11 cellular contexts compared by ENCODE assay signal in the genomic region with DNA sequence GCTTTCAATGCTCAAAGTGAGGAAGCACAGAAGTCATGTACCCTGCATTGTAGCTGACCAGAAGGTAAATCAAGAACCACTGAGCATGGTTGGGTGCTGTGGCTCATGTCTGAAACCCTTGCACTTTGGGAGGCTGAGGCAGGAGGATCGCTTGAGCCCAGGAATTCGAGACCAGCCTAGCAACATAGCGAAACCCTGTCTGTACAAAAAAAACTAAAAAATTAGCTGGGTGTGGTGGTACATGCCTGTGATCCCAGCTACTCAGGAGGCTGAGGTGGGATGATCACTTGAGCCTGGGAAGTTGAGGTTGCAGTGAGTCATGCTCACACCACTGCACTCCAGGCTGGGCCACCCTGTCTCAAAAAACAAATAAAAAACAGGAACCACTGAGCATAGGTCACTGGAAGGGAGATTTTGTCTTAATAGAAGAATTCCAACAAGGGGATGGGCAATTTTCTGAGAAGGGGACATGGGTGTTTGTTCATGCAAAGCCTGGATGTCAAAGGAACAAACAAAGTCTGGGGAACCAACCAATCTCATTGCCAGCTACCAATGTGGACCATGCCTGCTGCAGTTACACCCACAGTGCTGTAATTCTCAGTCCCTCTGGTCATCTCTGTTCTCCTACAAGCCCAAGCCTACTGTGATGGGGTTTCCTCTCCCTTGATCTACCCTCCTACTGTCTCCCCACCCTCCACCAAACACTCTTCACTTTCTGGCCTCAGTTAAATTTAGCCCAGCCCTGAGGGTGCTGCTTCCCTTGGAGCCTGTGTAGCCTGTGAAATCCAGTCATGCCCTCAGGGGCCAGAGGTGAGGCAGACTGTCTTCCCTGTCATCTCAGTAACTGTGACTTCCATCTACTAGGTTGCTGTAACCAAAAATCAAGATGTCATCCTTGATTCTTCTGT. TPM values are rescaled to one million over a fixed set of nuclear protein-coding genes. Genes with fewer than 3 reads are reported as not detected.
DNase-seq lines count a peak whose midpoint lies in the region; ATAC-seq, FAIRE-seq and TF ChIP-seq lines count a peak whose summit lies in the region.
"Had no signal": no experiment of that assay in that cellular context is flagged by ENCODE, and none has a peak within 500 bp of the region (broad histone marks: within the 10 kb centered on the region; RNA-seq: fewer than 3 reads in every experiment).

No MANE protein-coding gene starts in this region.

- no peak overlapping the region for H3K4me3 Mint-ChIP-seq in immature natural killer cell
- H3K4me3 Mint-ChIP-seq: T-helper 1 cell treated with Interleukin-12 subunit alpha and Interleukin-12 subunit beta and Interleukin-4 antibody, amounts not matched to agents 30 μg/mL and 1 μg/mL, for 36 hours had no signal

- no peak overlapping the region for H3K27ac ChIP-seq in IMR-90 (ENCODE audit: insufficient read depth, low read length)
- H3K27ac ChIP-seq in HepG2 (ENCODE audit: extremely low read length, insufficient read depth, low read length): peak overlapping the region; percentile 58

- no peak overlapping the region for H3K23ac ChIP-seq in IMR-90 (ENCODE audit: low read depth, low read length)

- no peak overlapping the region; the same call in none of the 2 replicates for H4K91ac ChIP-seq in IMR-90 (ENCODE audit: insufficient read depth, low read depth, low read length)

- H3K27me3 ChIP-seq in IMR-90 (ENCODE audit: control insufficient read depth, insufficient read depth, low read length): peaks cover 2% of the 10 kb centered on the region; the same call in 1 of the 2 replicates
- H3K27me3 ChIP-seq in HepG2 (ENCODE audit: control insufficient read depth in 1 of 2, insufficient read depth in 2 of 2, low read length in 2 of 2): no peaks in the 10 kb centered on the region

- peak in 1 of 2 experiments; percentile 62; a peak in 2 of 4 replicates for TF ChIP-seq EP300 in HepG2 (IDR thresholded peaks at IDR 0.05; ENCODE audit: low read depth in 2 of 2, low read length in 2 of 2)
- TF ChIP-seq EP300 in HepG2 (CRISPR knock-in tag; IDR thresholded peaks at IDR 0.05; ENCODE audit: borderline replicate concordance): no peak

- peak overlapping the region in 1 of 2 experiments; percentile 19; a peak in 1 of 4 replicates for H4K8ac ChIP-seq in IMR-90 (ENCODE audit: low read depth in 2 of 2, low read length in 2 of 2)

- no peak overlapping the region for H2AK9ac ChIP-seq in IMR-90 (replicated peaks; ENCODE audit: low read depth, low read length, poor library complexity)

- no peak overlapping the region for H4K5ac ChIP-seq in IMR-90 (ENCODE audit: low read depth, low read length)

- BruUV-seq in IMR-90 (replicated peaks; lab: Mats Ljungman, UMichigan) (no TSS peak), HepG2 (replicated peaks; lab: Mats Ljungman, UMichigan) (no TSS peak)

- in situ Hi-C loops in IMR-90 (cut with MboI; ENCODE audit: low sequenced_read_pairs) (no loop called here), HepG2 (cut with HindIII; ENCODE audit: extremely low pct_ligation_motif_present, low pct_unique_long_range_greater_than_20kb) (no loop called here)

- H3K4me1 ChIP-seq in IMR-90 (ENCODE audit: control insufficient read depth, insufficient read depth, low read length) (peaks cover 2% of the 10 kb centered on the region; the same call in 1 of the 2 replicates), HepG2 (ENCODE audit: insufficient read depth, low read length) (peaks cover 74% of the 10 kb centered on the region)

- peak overlapping the region; percentile 66; the same call in 1 of the 3 replicates for H2BK15ac ChIP-seq in IMR-90 (ENCODE audit: low read depth, low read length)

- TF ChIP-seq POLR2A in IMR-90 (IDR thresholded peaks at IDR 0.05; ENCODE audit: low read depth, low read length) (no peak), HepG2 (IDR thresholded peaks at IDR 0.05; ENCODE audit: insufficient read depth in 1 of 2, low read depth in 2 of 2, low read length in 2 of 2) (no peak; a peak in 1 of 4 replicates)

- no peaks in the 10 kb centered on the region for H3K36me3 Mint-ChIP-seq in immature natural killer cell

- no peak overlapping the region for H3K4me2 ChIP-seq in IMR-90 (ENCODE audit: low read depth, low read length)
- peak overlapping the region; percentile 71 for H3K4me2 ChIP-seq in HepG2 (ENCODE audit: low read depth, low read length)

- H3K79me2 ChIP-seq in HepG2 (ENCODE audit: insufficient read depth, low read length): no peaks in the 10 kb centered on the region

- H3K4me3 ChIP-seq in IMR-90 (ENCODE audit: insufficient read depth, low read depth, low read length) (no peak overlapping the region), HepG2 (replicated peaks in 1 of 3; ENCODE audit: insufficient read depth in 1 of 3, low read depth in 2 of 3, low read length in 3 of 3) (peak overlapping the region in 2 of 3 experiments; percentile 1 to 39; a peak in 1 of 6 replicates)

- H3K4ac ChIP-seq in IMR-90 (ENCODE audit: low read depth, low read length): peak overlapping the region; percentile 41

- no peaks in the 10 kb centered on the region for H3K9me3 ChIP-seq in IMR-90 (ENCODE audit: control insufficient read depth, insufficient read depth, low read length)
- H3K9me3 ChIP-seq in HepG2 (ENCODE audit: low read length): no peaks in the 10 kb centered on the region

- FAIRE-seq in HepG2 (lab: Jason Lieb, UNC): peak; percentile 90

- H4K20me1 ChIP-seq in IMR-90 (ENCODE audit: insufficient read depth, low read length) (no peaks in the 10 kb centered on the region), HepG2 (ENCODE audit: insufficient read depth, low read length) (no peaks in the 10 kb centered on the region)

- peak overlapping the region; percentile 78 for H2AK5ac ChIP-seq in IMR-90 (ENCODE audit: low read depth, low read length)

- peak overlapping the region; percentile 38; the same call in 1 of the 2 replicates for H2BK120ac ChIP-seq in IMR-90 (ENCODE audit: low read depth, low read length)

- TF ChIP-seq RAD21 in IMR-90 (IDR thresholded peaks at IDR 0.05; ENCODE audit: low read length) (no peak), HepG2 (CRISPR knock-in tag; IDR thresholded peaks at IDR 0.05) (no peak)

- H3K79me1 ChIP-seq in IMR-90 (ENCODE audit: low read depth in 1 of 2, low read length in 2 of 2): no peaks in the 10 kb centered on the region

- no peak for TF ChIP-seq CTCF in IMR-90 (conservative IDR thresholded peaks at IDR 0.05; ENCODE audit: low read depth, low read length)
- no peak for TF ChIP-seq CTCF in HepG2 (CRISPR knock-in tag; IDR thresholded peaks at IDR 0.05)

- dilution Hi-C loops in IMR-90 (cut with HindIII; ENCODE audit: low sequenced_read_pairs, unreplicated experiment): no loop called here

- H3K9me1 ChIP-seq in IMR-90 (ENCODE audit: insufficient read depth, low read length): peaks cover 7% of the 10 kb centered on the region; the same call in 1 of the 2 replicates

- H3K9ac ChIP-seq in IMR-90 (ENCODE audit: low read depth, low read length): no peak overlapping the region
- peak overlapping the region; percentile 47 for H3K9ac ChIP-seq in HepG2 (ENCODE audit: insufficient read depth, low read depth, low read length)

- ATAC-seq in IMR-90 (ENCODE audit: low read depth) (peak; percentile 76), HepG2 (peak; percentile 82)

- H2BK5ac ChIP-seq in IMR-90 (ENCODE audit: low read depth, low read length, poor library complexity, severe bottlenecking): no peak overlapping the region

- no peak overlapping the region for H3K18ac ChIP-seq in IMR-90 (ENCODE audit: low read depth, low read length)

- no peaks in the 10 kb centered on the region for H3K4me1 Mint-ChIP-seq in immature natural killer cell

- no peak overlapping the region for H3K56ac ChIP-seq in IMR-90 (ENCODE audit: extremely low read depth, insufficient read depth, low read length)

- H3K9me3 Mint-ChIP-seq in immature natural killer cell: no peaks in the 10 kb centered on the region
- H3K9me3 Mint-ChIP-seq: T-helper 1 cell treated with Interleukin-12 subunit alpha and Interleukin-12 subunit beta and Interleukin-4 antibody, amounts not matched to agents 30 μg/mL and 1 μg/mL, for 36 hours had no signal

- intact Hi-C loops in IMR-90 (cut with micrococcal nuclease) (no loop called here), HepG2 (cut with micrococcal nuclease; ENCODE audit: unreplicated experiment) (no loop called here)

- H2AFZ ChIP-seq in IMR-90 (replicated peaks; ENCODE audit: low read length, poor library complexity) (peak overlapping the region; percentile 65), HepG2 (ENCODE audit: low read length) (no peak overlapping the region)

- peak overlapping the region in 1 of 6 donors; percentile 23 for H3K27ac Mint-ChIP-seq in immature natural killer cell
- H3K27ac Mint-ChIP-seq: T-helper 1 cell treated with Interleukin-12 subunit alpha and Interleukin-12 subunit beta and Interleukin-4 antibody, amounts not matched to agents 30 μg/mL and 1 μg/mL, for 36 hours had no signal

- H3K36me3 ChIP-seq in IMR-90 (ENCODE audit: control insufficient read depth, insufficient read depth, low read length) (no peaks in the 10 kb centered on the region), HepG2 (replicated peaks in 1 of 2; ENCODE audit: control insufficient read depth in 1 of 2, insufficient read depth in 2 of 2, low read length in 2 of 2) (no peaks in the 10 kb centered on the region)

- POLR2A ChIA-PET in IMR-90 (lab: Charles Lee; ENCODE audit: unreplicated experiment) (no interaction called here), HepG2 (lab: Yijun Ruan, JAX) (interaction anchor here (1.3 to 4.5 kb wide), 6 partner anchors 10 to 47 kb away, joined by 4 to 54 read pairs (median 26); partner anchors contain the start of gene ELF3)

- peak overlapping the region; percentile 30; the same call in 1 of the 2 replicates for H3K14ac ChIP-seq in IMR-90 (replicated peaks; ENCODE audit: low read depth, low read length)

- peak overlapping the region; percentile 59; the same call in 1 of the 2 replicates for H2BK20ac ChIP-seq in IMR-90 (ENCODE audit: low read depth, low read length)

- DNase-seq in AG20443 (ENCODE audit: low spot score): peak; percentile 16
- DNase-seq in IMR-90: peak; percentile 35
- peak; percentile 38 for DNase-seq in astrocyte of the hippocampus (ENCODE audit: low read depth, low spot score)
- DNase-seq in HepG2 (ENCODE audit: low spot score): peak; percentile 94
- DNase-seq in immature natural killer cell: no peak
- DNase-seq in NAMALWA (ENCODE audit: low spot score): no peak
- DNase-seq in GM19240 (ENCODE audit: insufficient read length, low spot score): no peak
- no peak for DNase-seq in NCI-H1105 (lab: John Stamatoyannopoulos, UW)
- DNase-seq: foreskin melanocyte, NCI-H446 treated with DMSO at 0.1 percent for 48 hours had no signal

- CTCF ChIA-PET in IMR-90 (lab: Yijun Ruan, JAX) (no interaction called here), HepG2 (lab: Yijun Ruan, JAX; ENCODE audit: low intra/inter-chr PET ratio, low total read pairs) (no interaction called here)

- no CpG with 5 or more reads among the region's 3 CpGs for WGBS in IMR-90 (ENCODE audit: extremely low coverage in 2 of 2, insufficient read length in 1 of 2), 2 experiments
- WGBS in HepG2 (ENCODE audit: low lambda C conversion rate): 0% methylated on average over 3 of the region's 3 CpGs

- H3K27me3 Mint-ChIP-seq in immature natural killer cell (ENCODE audit: low read depth in 3 of 3): peaks cover 0 to 5% (median 0%) of the 10 kb centered on the region in 3 donors

RNA-seq across cellular contexts. Expression of gene ELF3, which starts 47.9 kb away (rescaled TPM):
- total RNA-seq in IMR-90 (2012; rRNA removed) (under 0.01 TPM in 1 of 2 replicates, not detected in the other), HepG2 (2016; rRNA removed; fragmentation: Illumina TruSeq; extraction: Trizol) (7.9 and 11.5 TPM in 2 replicates)
- polyA plus RNA-seq in IMR-90 (2012; rRNA removed) (0.19 and 0.38 TPM in 2 replicates), HepG2 (2011; rRNA removed) (55.1 and 85.6 TPM in 2 replicates), immature natural killer cell (under 1 TPM in 1 of 3 donors, not detected in 2; 0.26 TPM)
- polyA plus RNA-seq in IMR-90 (2012; cell fraction: cytosol; rRNA removed): 0.02 and 0.11 TPM in 2 replicates
- polyA plus RNA-seq in IMR-90 (2012; cell fraction: nucleus; rRNA removed; ENCODE audit: low replicate concordance): 1.3 and 7.4 TPM in 2 replicates
- 2.7 and 3.4 TPM in 2 replicates for total RNA-seq in HepG2 (2016; cell fraction: cytosol; rRNA removed; fragmentation: Illumina TruSeq; extraction: Trizol; ENCODE audit: low read depth)
- total RNA-seq in HepG2 (2016; cell fraction: insoluble cytoplasmic fraction; rRNA removed; fragmentation: Illumina TruSeq; extraction: Trizol): 10.4 and 13.3 TPM in 2 replicates
- 6.2 and 6.3 TPM in 2 replicates for total RNA-seq in HepG2 (2016; cell fraction: membrane; rRNA removed; fragmentation: Illumina TruSeq; extraction: Trizol)
- total RNA-seq in HepG2 (2016; cell fraction: nucleus; rRNA removed; fragmentation: Illumina TruSeq; extraction: Trizol): 12.6 and 14.1 TPM in 2 replicates
- polyA plus RNA-seq in HepG2 (2011; cell fraction: cytosol; rRNA removed): 53.6 and 65.9 TPM in 2 replicates
- 100 and 160 TPM in 2 replicates for polyA plus RNA-seq in HepG2 (2011; cell fraction: nucleus; rRNA removed)
- 23.2 and 51.8 TPM in 2 replicates for polyA plus RNA-seq in HepG2 (2012)
- 1.3 and 1.4 TPM in 2 replicates for polyA plus RNA-seq in HepG2 (2016; cell fraction: cytosol; fragmentation: Illumina TruSeq; extraction: Trizol; ENCODE audit: low read depth)
- 8.0 and 8.3 TPM in 2 replicates for polyA plus RNA-seq in HepG2 (2016; cell fraction: insoluble cytoplasmic fraction; fragmentation: Illumina TruSeq; extraction: Trizol; ENCODE audit: low read depth)
- 1.5 and 2.1 TPM in 2 replicates for polyA plus RNA-seq in HepG2 (2016; cell fraction: membrane; fragmentation: Illumina TruSeq; extraction: Trizol; ENCODE audit: low read depth)
- 32.7 and 37.5 TPM in 2 replicates for polyA plus RNA-seq in HepG2 (2016; cell fraction: nucleus; fragmentation: Illumina TruSeq; extraction: Trizol; ENCODE audit: insufficient read depth, low read depth)
- 97.8 and 144 TPM in 2 replicates for polyA minus RNA-seq in HepG2 (2011; rRNA and poly(A)+ RNA removed; ENCODE audit: low replicate concordance)
- 37.5 and 50.6 TPM in 2 replicates for polyA minus RNA-seq in HepG2 (2011; cell fraction: cytosol; rRNA and poly(A)+ RNA removed)
- polyA minus RNA-seq in HepG2 (2011; cell fraction: nucleus; rRNA and poly(A)+ RNA removed): 25.4 and 41.9 TPM in 2 replicates

Comparison
In these comparisons a context has a peak if more than half of its experiments do, and no peak if none do; other contexts are left out.
1. DNase-seq: peak in AG20443 (single experiment), IMR-90 (single experiment), astrocyte of the hippocampus (single experiment) and HepG2 (single experiment); none in immature natural killer cell (0 of 3), NAMALWA (single experiment), GM19240 (single experiment) and NCI-H1105 (single experiment).